Comparison of ENCODE assay signal across 8 cellular contexts in the genomic region with DNA sequence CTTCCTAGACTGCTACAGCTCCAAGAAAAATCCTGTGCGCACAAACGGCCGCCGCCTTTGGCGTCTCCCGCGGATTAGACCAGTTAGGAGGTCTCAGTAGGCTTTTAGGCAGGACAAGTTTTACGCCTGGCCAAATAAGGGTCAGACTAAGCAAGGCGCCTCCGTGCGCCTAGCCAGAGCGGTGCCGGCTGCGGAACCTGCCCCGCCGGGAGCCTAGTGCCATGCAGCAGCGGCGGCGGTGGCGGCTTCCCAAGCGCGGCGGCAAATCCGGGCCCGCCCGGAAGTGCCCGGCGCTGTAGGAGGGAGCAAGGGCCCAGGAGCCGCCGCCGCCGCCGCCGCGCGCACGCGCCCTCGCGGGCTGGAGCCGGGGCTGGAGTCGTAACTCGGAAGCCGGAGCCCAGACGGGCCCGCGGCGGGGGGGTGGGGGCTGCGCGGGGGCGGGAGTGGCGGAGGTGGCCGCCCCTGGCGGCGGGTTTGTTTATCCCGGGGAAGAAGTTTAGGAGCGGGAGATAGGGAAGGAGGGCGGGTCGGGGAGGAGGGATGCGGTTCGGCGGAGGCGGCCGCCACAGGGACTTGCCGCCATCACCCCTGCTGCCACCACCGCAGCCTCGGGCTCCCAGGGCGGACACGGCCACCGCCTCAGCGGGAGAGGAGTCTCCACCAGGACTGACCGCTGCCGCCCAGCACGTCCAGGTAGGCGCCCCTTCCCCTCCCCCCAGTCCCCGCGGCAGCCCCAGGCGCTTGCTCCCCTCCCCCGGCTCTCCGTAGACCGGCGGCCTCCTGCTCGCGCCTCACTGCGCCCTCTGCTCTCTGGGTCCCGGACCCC. TPM values are rescaled to one million over a fixed set of nuclear protein-coding genes. Genes with fewer than 3 reads are reported as not detected.
DNase-seq lines count a peak whose midpoint lies in the region; ATAC-seq lines count a peak whose summit lies in the region.

Gene SPOPL (plus strand): TSS at position 344 of the 826 bp plus-strand sequence. CDS start 48,447 bp downstream, outside the sequence.

- H3K4me1 Mint-ChIP-seq in activated CD8-positive, alpha-beta memory T cell treated with anti-CD3 and anti-CD28 coated beads, Interleukin-2, amount 10 ng/mL, durations not matched to agents 7 days and 5 days: peaks cover 28% of the 10 kb centered on the region

- peak within 1 kb of the TSS; percentile 98 for H3K27ac Mint-ChIP-seq in activated CD8-positive, alpha-beta memory T cell treated with anti-CD3 and anti-CD28 coated beads, Interleukin-2, amount 10 ng/mL, durations not matched to agents 7 days and 5 days

- peak; percentile 67 for ATAC-seq in GM19468 (IDR thresholded peaks at IDR 0.05; ENCODE audit: extremely low read depth, unreplicated experiment)
- ATAC-seq in activated CD8-positive, alpha-beta memory T cell treated with anti-CD3 and anti-CD28 coated beads, Interleukin-2, amount 10 ng/mL, durations not matched to agents 7 days and 5 days: peak; percentile 93

- H3K4me3 Mint-ChIP-seq in activated CD8-positive, alpha-beta memory T cell treated with anti-CD3 and anti-CD28 coated beads, Interleukin-2, amount 10 ng/mL, durations not matched to agents 7 days and 5 days: peak within 1 kb of the TSS; percentile 97

- H3K9me3 ChIP-seq in NT2/D1 (ENCODE audit: insufficient read depth, low read length) (no peaks in the 10 kb centered on the region; the same call in 1 of the 2 replicates), endocrine pancreas (ENCODE audit: control insufficient read depth, low read length) (no peaks in the 10 kb centered on the region), mesodermal cell (ENCODE audit: control insufficient read depth, low read length) (no peaks in the 10 kb centered on the region)

- H3K27me3 ChIP-seq in NT2/D1 (ENCODE audit: insufficient read depth, insufficient read length) (no peaks in the 10 kb centered on the region), endocrine pancreas (ENCODE audit: control insufficient read depth, insufficient read depth, low read length) (no peaks in the 10 kb centered on the region)

- H3K36me3 ChIP-seq in NT2/D1 (ENCODE audit: insufficient read depth, insufficient read length, low read length) (peaks cover 8% of the 10 kb centered on the region), endocrine pancreas (ENCODE audit: control insufficient read depth, insufficient read depth, low read length) (no peaks in the 10 kb centered on the region), mesodermal cell (ENCODE audit: control insufficient read depth, insufficient read depth, low read length) (no peaks in the 10 kb centered on the region)

- peaks cover 9% of the 10 kb centered on the region for H3K36me3 Mint-ChIP-seq in activated CD8-positive, alpha-beta memory T cell treated with anti-CD3 and anti-CD28 coated beads, Interleukin-2, amount 10 ng/mL, durations not matched to agents 7 days and 5 days

- CTCF ChIA-PET in activated CD8-positive, alpha-beta memory T cell treated with anti-CD3 and anti-CD28 coated beads, Interleukin-2, amount 10 ng/mL, durations not matched to agents 7 days and 5 days (lab: Charles Lee): interaction anchor here (1.3 kb wide), 2 partner anchors 16 to 100 kb away, joined by 3 read pairs; no protein-coding TSS in a partner anchor

- no peaks in the 10 kb centered on the region for H3K27me3 Mint-ChIP-seq in activated CD8-positive, alpha-beta memory T cell treated with anti-CD3 and anti-CD28 coated beads, Interleukin-2, amount 10 ng/mL, durations not matched to agents 7 days and 5 days

- H3K9me3 Mint-ChIP-seq in activated CD8-positive, alpha-beta memory T cell treated with anti-CD3 and anti-CD28 coated beads, Interleukin-2, amount 10 ng/mL, durations not matched to agents 7 days and 5 days (ENCODE audit: low read depth): no peaks in the 10 kb centered on the region

- H3K9ac ChIP-seq in NT2/D1 (ENCODE audit: insufficient read length, low read depth): peak within 1 kb of the TSS; percentile 93
- H3K9ac ChIP-seq in endocrine pancreas (ENCODE audit: control insufficient read depth, insufficient read depth, low read length): peak within 1 kb of the TSS; percentile 87

- H3K27ac ChIP-seq in mesodermal cell (ENCODE audit: low read depth, low read length, severe bottlenecking): peak within 1 kb of the TSS; percentile 88

- peak within 1 kb of the TSS; percentile 83 for H3K4me3 ChIP-seq in NT2/D1 (ENCODE audit: insufficient read length, low read depth)
- peak within 1 kb of the TSS; percentile 99 for H3K4me3 ChIP-seq in endocrine pancreas (ENCODE audit: control insufficient read depth, insufficient read depth, low read length)
- H3K4me3 ChIP-seq in mesodermal cell (ENCODE audit: extremely low read depth, insufficient read depth, low read length, poor library complexity, severe bottlenecking): peak within 1 kb of the TSS; percentile 96

- H3K4me1 ChIP-seq in NT2/D1 (ENCODE audit: insufficient read depth, insufficient read length) (no peaks in the 10 kb centered on the region), endocrine pancreas (ENCODE audit: control insufficient read depth, insufficient read depth, low read length) (peaks cover 15% of the 10 kb centered on the region), mesodermal cell (ENCODE audit: control insufficient read depth, insufficient read depth, low read length, poor library complexity, severe bottlenecking) (peaks cover 8% of the 10 kb centered on the region)

- WGBS in mesodermal cell (ENCODE audit: insufficient coverage in 2 of 2), 2 experiments: 0 to 1% methylated on average over 27 to 74 of the region's 86 CpGs

- DNase-seq in COR-L47 (lab: John Stamatoyannopoulos, UW) (peak; percentile 88), HS-5 (ENCODE audit: low read depth) (peak; percentile 53), NT2/D1 (ENCODE audit: low read depth, low spot score) (peak; percentile 74)
- peak; percentile 89 for DNase-seq in activated CD8-positive, alpha-beta memory T cell treated with anti-CD3 and anti-CD28 coated beads, Interleukin-2, amount 10 ng/mL, durations not matched to agents 7 days and 5 days
- DNase-seq in stimulated activated CD8-positive, alpha-beta memory T cell treated with anti-CD3 and anti-CD28 coated beads, Interleukin-15, amount 100 ng/mL, for 4 hours (ENCODE audit: low read depth in 2 of 2): peak; percentile 63 to 77

RNA-seq across cellular contexts. Expression of gene SPOPL, which starts in this region (rescaled TPM):
- 10 to 100 TPM; 15.2 to 15.3 TPM for total RNA-seq in activated CD8-positive, alpha-beta memory T cell treated with anti-CD3 and anti-CD28 coated beads, Interleukin-2, amount 10 ng/mL, durations not matched to agents 7 days and 5 days
- polyA plus RNA-seq in mesodermal cell (2013, experiment 1 of 2): 12.1 TPM
- polyA plus RNA-seq in mesodermal cell (2013, experiment 2 of 2): 12.4 TPM

Comparison
In these comparisons a context has a peak if more than half of its experiments do, and no peak if none do; other contexts are left out.
1. Peak in every context shown above with its lines: DNase-seq, ATAC-seq, H3K4me3 ChIP-seq and H3K27ac ChIP-seq.